22 cellular contexts compared by ENCODE assay signal in genomic region chr1:91672601-91673161, GRCh38.
A peak's percentile ranks its signal among the peaks of the same experiment; 100 is the strongest.
DNase-seq lines count a peak whose midpoint lies in the region; ATAC-seq and TF ChIP-seq lines count a peak whose summit lies in the region.
"Had no signal": no experiment of that assay in that cellular context is flagged by ENCODE, and none has a peak within 500 bp of the region (broad histone marks: within the 10 kb centered on the region; RNA-seq: fewer than 3 reads in every experiment).

No MANE protein-coding gene starts in this region.

- no peak overlapping the region for H2AFZ ChIP-seq in hepatocyte

- DNase-seq in activated naive CD4-positive, alpha-beta T cell treated with anti-CD3 and anti-CD28 coated beads for 36 hours: peak; percentile 60
- no peak for DNase-seq in activated naive CD4-positive, alpha-beta T cell treated with anti-CD3 and anti-CD28 coated beads, Interleukin-2, amount 50 U/mL, for 16 hours
- DNase-seq in hepatocyte (ENCODE audit: low spot score) (no peak), suprapubic skin (ENCODE audit: low spot score in 2 of 2) (no peak), NCI-H2196 (lab: John Stamatoyannopoulos, UW; ENCODE audit: unreplicated experiment) (no peak)
- DNase-seq: anterior cingulate cortex; CD8-positive, alpha-beta T cell; central memory CD4-positive, alpha-beta T cell; DMS79; effector CD4-positive, alpha-beta T cell; head of caudate nucleus; immature natural killer cell; NCI-H1417 treated with DMSO at 0.1 percent for 48 hours; NCI-H82; ovary; PC-3; sigmoid colon; T-helper 17 cell had no signal

- ATAC-seq in activated T-helper 17 cell treated with anti-CD3 and anti-CD28 coated beads, Interleukin-2, amount 50 U/mL, for 72 hours (replicated peaks): peak; percentile 93
- ATAC-seq in HG03280 (IDR thresholded peaks at IDR 0.05; ENCODE audit: unreplicated experiment) (no peak), HG02759 (IDR thresholded peaks at IDR 0.05; ENCODE audit: unreplicated experiment) (no peak)
- ATAC-seq: CD8-positive, alpha-beta T cell; PC-3; T-helper 17 cell had no signal

- no peaks in the 10 kb centered on the region for H4K20me1 ChIP-seq in hepatocyte (ENCODE audit: insufficient read depth, poor library complexity, severe bottlenecking)

- 89% methylated on average over 4 of the region's 4 CpGs for WGBS in hepatocyte (ENCODE audit: low lambda C conversion rate, missing lambda C conversion rate)
- WGBS in suprapubic skin: 98% methylated on average over 4 of the region's 4 CpGs

- H3K4me2 ChIP-seq in hepatocyte: no peak overlapping the region

- TF ChIP-seq CTCF in hepatocyte (IDR thresholded peaks at IDR 0.05; ENCODE audit: poor library complexity) (no peak), suprapubic skin (IDR thresholded peaks at IDR 0.05) (no peak)

- no peak overlapping the region for H3K4me3 ChIP-seq in hepatocyte
- no peak overlapping the region for H3K4me3 ChIP-seq in suprapubic skin
- H3K4me3 ChIP-seq: ovary, sigmoid colon, tibial nerve had no signal

- H3K4me3 Mint-ChIP-seq in activated naive CD4-positive, alpha-beta T cell treated with anti-CD3 and anti-CD28 coated beads for 36 hours: no peak overlapping the region
- H3K4me3 Mint-ChIP-seq in activated T-helper 17 cell treated with anti-CD3 and anti-CD28 coated beads, Interleukin-2, amount 50 U/mL, for 72 hours: peak overlapping the region; percentile 59
- H3K4me3 Mint-ChIP-seq: CD8-positive, alpha-beta T cell; T-helper 17 cell had no signal

- no peaks in the 10 kb centered on the region for H3K79me2 ChIP-seq in hepatocyte

- H3K27me3 Mint-ChIP-seq in activated naive CD4-positive, alpha-beta T cell treated with anti-CD3 and anti-CD28 coated beads for 36 hours (ENCODE audit: low read depth): no peaks in the 10 kb centered on the region
- no peaks in the 10 kb centered on the region for H3K27me3 Mint-ChIP-seq in activated T-helper 17 cell treated with anti-CD3 and anti-CD28 coated beads, Interleukin-2, amount 50 U/mL, for 72 hours
- H3K27me3 Mint-ChIP-seq: T-helper 17 cell had no signal

- no peaks in the 10 kb centered on the region for H3K9me2 ChIP-seq in hepatocyte (replicated peaks; ENCODE audit: insufficient read depth)

- H3K36me3 ChIP-seq in hepatocyte (replicated peaks; ENCODE audit: insufficient read depth, low read depth) (no peaks in the 10 kb centered on the region), suprapubic skin (no peaks in the 10 kb centered on the region)
- H3K36me3 ChIP-seq: ovary, sigmoid colon, tibial nerve had no signal

- CTCF ChIA-PET in activated naive CD4-positive, alpha-beta T cell treated with anti-CD3 and anti-CD28 coated beads for 36 hours (lab: Charles Lee): interaction anchor here (0.6 kb wide), 1 partner anchor 218 kb away, joined by 5 read pairs; no protein-coding TSS in a partner anchor

- H3K36me3 Mint-ChIP-seq in activated naive CD4-positive, alpha-beta T cell treated with anti-CD3 and anti-CD28 coated beads for 36 hours (ENCODE audit: low read depth): peaks cover 2% of the 10 kb centered on the region
- H3K36me3 Mint-ChIP-seq in activated T-helper 17 cell treated with anti-CD3 and anti-CD28 coated beads, Interleukin-2, amount 50 U/mL, for 72 hours (ENCODE audit: low read depth): no peaks in the 10 kb centered on the region
- H3K36me3 Mint-ChIP-seq: CD8-positive, alpha-beta T cell had no signal

- H3K4me1 ChIP-seq in hepatocyte (ENCODE audit: insufficient read depth) (peaks cover 4% of the 10 kb centered on the region), suprapubic skin (peaks cover 9% of the 10 kb centered on the region)

- TF ChIP-seq EP300 in suprapubic skin (IDR thresholded peaks at IDR 0.05): no peak

- H3K9me3 Mint-ChIP-seq in activated naive CD4-positive, alpha-beta T cell treated with anti-CD3 and anti-CD28 coated beads for 36 hours: no peaks in the 10 kb centered on the region
- H3K9me3 Mint-ChIP-seq in activated T-helper 17 cell treated with anti-CD3 and anti-CD28 coated beads, Interleukin-2, amount 50 U/mL, for 72 hours: no peaks in the 10 kb centered on the region
- H3K9me3 Mint-ChIP-seq: CD8-positive, alpha-beta T cell; immature natural killer cell had no signal

- H3K27ac ChIP-seq in hepatocyte (peak overlapping the region; percentile 28), suprapubic skin (peak overlapping the region; percentile 62)
- H3K27ac ChIP-seq: ovary had no signal

- no peaks in the 10 kb centered on the region for H3K27me3 ChIP-seq in hepatocyte
- no peaks in the 10 kb centered on the region for H3K27me3 ChIP-seq in suprapubic skin
- H3K27me3 ChIP-seq: ovary, sigmoid colon, tibial nerve had no signal

- peaks cover 28% of the 10 kb centered on the region for H3K4me1 Mint-ChIP-seq in activated naive CD4-positive, alpha-beta T cell treated with anti-CD3 and anti-CD28 coated beads for 36 hours (ENCODE audit: low read depth)
- peaks cover 36% of the 10 kb centered on the region for H3K4me1 Mint-ChIP-seq in activated T-helper 17 cell treated with anti-CD3 and anti-CD28 coated beads, Interleukin-2, amount 50 U/mL, for 72 hours

- TF ChIP-seq POLR2A in suprapubic skin (IDR thresholded peaks at IDR 0.05): no peak

- intact Hi-C loops in activated naive CD4-positive, alpha-beta T cell treated with anti-CD3 and anti-CD28 coated beads for 36 hours (cut with micrococcal nuclease): loop anchor here (1.0 to 5.0 kb wide), 10 partner anchors 12 to 650 kb away; partner anchors contain the start of gene ZNF644

- no peaks in the 10 kb centered on the region for H3K9me3 ChIP-seq in hepatocyte (ENCODE audit: low read depth)
- H3K9me3 ChIP-seq in suprapubic skin: no peaks in the 10 kb centered on the region
- H3K9me3 ChIP-seq: ovary, sigmoid colon, tibial nerve had no signal

- H3K27ac Mint-ChIP-seq in activated naive CD4-positive, alpha-beta T cell treated with anti-CD3 and anti-CD28 coated beads for 36 hours: peak overlapping the region; percentile 73
- peak overlapping the region; percentile 16 for H3K27ac Mint-ChIP-seq in activated T-helper 17 cell treated with anti-CD3 and anti-CD28 coated beads, Interleukin-2, amount 50 U/mL, for 72 hours
- H3K27ac Mint-ChIP-seq: CD8-positive, alpha-beta T cell; T-helper 17 cell had no signal
